Comparison of ENCODE assay signal across 19 cellular contexts in the genomic region with DNA sequence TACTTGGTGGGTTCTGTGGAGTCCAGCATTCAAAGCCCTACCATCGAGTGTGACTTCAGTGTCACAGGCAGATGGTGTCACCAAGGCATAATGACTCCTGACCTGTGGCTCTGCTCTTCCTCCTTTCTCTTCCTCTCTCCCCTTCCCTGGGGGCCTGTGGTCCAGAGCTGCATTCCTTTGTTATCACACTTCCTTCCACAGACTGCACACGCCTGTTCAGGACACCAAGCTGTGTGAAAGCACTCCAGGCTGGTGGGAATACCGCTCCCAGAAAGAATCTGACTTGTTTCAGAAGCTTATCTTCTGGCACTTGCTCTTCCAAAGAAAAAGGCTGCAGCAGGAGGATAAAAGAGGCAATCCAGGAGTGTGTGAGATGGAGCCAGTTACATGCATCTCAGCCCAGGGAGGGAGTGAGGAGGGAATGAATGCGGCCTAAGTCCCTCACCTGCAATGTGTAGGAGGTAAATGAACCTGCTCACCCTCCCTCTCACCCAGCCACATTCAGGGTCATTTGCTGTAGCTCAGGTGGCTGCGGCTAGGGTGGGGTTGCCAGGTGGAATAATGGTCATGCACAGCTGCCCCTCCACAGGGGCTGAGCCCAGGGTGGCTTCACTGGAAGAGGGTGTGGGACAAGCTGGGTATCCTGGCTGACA.
DNase-seq lines count a peak whose midpoint lies in the region; ATAC-seq, FAIRE-seq and TF ChIP-seq lines count a peak whose summit lies in the region.
"Had no signal": no experiment of that assay in that cellular context is flagged by ENCODE, and none has a peak within 500 bp of the region (broad histone marks: within the 10 kb centered on the region; RNA-seq: fewer than 3 reads in every experiment).

No MANE protein-coding gene starts in this region.

- no peak for TF ChIP-seq RAD21 in Ishikawa (IDR thresholded peaks at IDR 0.05; ENCODE audit: low read depth)

- intact Hi-C loops in heart left ventricle (cut with DNase I): loop anchor here in 4 of 10 donors (1.0 to 10.0 kb wide), 4 partner anchors 121 to 207 kb away; no protein-coding TSS in a partner anchor

- H3K36me3 Mint-ChIP-seq in astrocyte (ENCODE audit: low read depth, unreplicated experiment) (no peaks in the 10 kb centered on the region), osteocyte (ENCODE audit: unreplicated experiment) (no peaks in the 10 kb centered on the region)
- H3K36me3 Mint-ChIP-seq in stimulated activated memory B cell treated with anti-CD40 and anti-IgM and Interleukin-4, amounts not matched to agents 10 μg/mL and 1 μg/mL and 100 μg/mL, for 72 hours: no peaks in the 10 kb centered on the region
- H3K36me3 Mint-ChIP-seq: naive thymus-derived CD8-positive, alpha-beta T cell had no signal

- H3K27me3 Mint-ChIP-seq in astrocyte (ENCODE audit: low read depth, unreplicated experiment) (peaks cover 2% of the 10 kb centered on the region), osteocyte (ENCODE audit: unreplicated experiment) (no peaks in the 10 kb centered on the region)
- H3K27me3 Mint-ChIP-seq in stimulated activated memory B cell treated with anti-CD40 and anti-IgM and Interleukin-4, amounts not matched to agents 10 μg/mL and 1 μg/mL and 100 μg/mL, for 72 hours: peaks cover 23% of the 10 kb centered on the region

- no peak for TF ChIP-seq POLR2A in heart left ventricle (IDR thresholded peaks at IDR 0.05)

- H4K20me1 ChIP-seq in astrocyte (ENCODE audit: insufficient read depth, low read length): no peaks in the 10 kb centered on the region

- ATAC-seq in heart left ventricle: peak; percentile 18 to 72 (median 62)
- no peak for ATAC-seq in stimulated activated memory B cell treated with anti-CD40 and anti-IgM and Interleukin-4, amounts not matched to agents 10 μg/mL and 1 μg/mL and 100 μg/mL, for 72 hours
- ATAC-seq: naive thymus-derived CD8-positive, alpha-beta T cell had no signal

- peak overlapping the region; percentile 78 for H3K4me2 ChIP-seq in astrocyte (ENCODE audit: low read length)

- H3K4me1 Mint-ChIP-seq in astrocyte (ENCODE audit: low read depth, unreplicated experiment) (peaks cover 36% of the 10 kb centered on the region), osteocyte (ENCODE audit: unreplicated experiment) (peaks cover 22% of the 10 kb centered on the region)
- no peaks in the 10 kb centered on the region for H3K4me1 Mint-ChIP-seq in stimulated activated memory B cell treated with anti-CD40 and anti-IgM and Interleukin-4, amounts not matched to agents 10 μg/mL and 1 μg/mL and 100 μg/mL, for 72 hours
- H3K4me1 Mint-ChIP-seq: activated CD4-positive, alpha-beta T cell treated with anti-CD3 and anti-CD28 coated beads, Interleukin-2, amount 10 ng/mL, durations not matched to agents 7 days and 5 days had no signal

- H3K4me3 Mint-ChIP-seq in astrocyte (ENCODE audit: unreplicated experiment) (no peak overlapping the region), osteocyte (ENCODE audit: unreplicated experiment) (peak overlapping the region; percentile 17)
- H3K4me3 Mint-ChIP-seq in stimulated activated memory B cell treated with anti-CD40 and anti-IgM and Interleukin-4, amounts not matched to agents 10 μg/mL and 1 μg/mL and 100 μg/mL, for 72 hours: no peak overlapping the region
- H3K4me3 Mint-ChIP-seq: activated CD4-positive, alpha-beta T cell treated with anti-CD3 and anti-CD28 coated beads, Interleukin-2, amount 10 ng/mL, durations not matched to agents 7 days and 5 days had no signal

- H3K9me3 ChIP-seq in astrocyte (ENCODE audit: insufficient read depth, low read depth, low read length) (no peaks in the 10 kb centered on the region), heart left ventricle (no peaks in the 10 kb centered on the region)

- H3K4me3 ChIP-seq in astrocyte (ENCODE audit: insufficient read depth, low read depth, low read length) (no peak overlapping the region), heart left ventricle (no peak overlapping the region)

- peak; percentile 86 for TF ChIP-seq EP300 in Ishikawa (IDR thresholded peaks at IDR 0.05; ENCODE audit: borderline replicate concordance)

- TF ChIP-seq CTCF in astrocyte (IDR thresholded peaks at IDR 0.05; ENCODE audit: insufficient read depth, low read depth, low read length) (no peak), heart left ventricle (IDR thresholded peaks at IDR 0.05) (no peak), osteocyte (IDR thresholded peaks at IDR 0.05) (no peak)

- H3K27me3 ChIP-seq in astrocyte (ENCODE audit: insufficient read depth, low read length): no peaks in the 10 kb centered on the region
- H3K27me3 ChIP-seq in heart left ventricle: no peaks in the 10 kb centered on the region

- H3K36me3 ChIP-seq in astrocyte (ENCODE audit: insufficient read depth, low read length): no peaks in the 10 kb centered on the region
- no peaks in the 10 kb centered on the region for H3K36me3 ChIP-seq in heart left ventricle

- FAIRE-seq in astrocyte (lab: Jason Lieb, UNC): no peak
- FAIRE-seq: GM18507 had no signal

- H3K27ac Mint-ChIP-seq in astrocyte (ENCODE audit: unreplicated experiment) (peak overlapping the region; percentile 59), osteocyte (ENCODE audit: unreplicated experiment) (no peak overlapping the region)
- H3K27ac Mint-ChIP-seq in stimulated activated memory B cell treated with anti-CD40 and anti-IgM and Interleukin-4, amounts not matched to agents 10 μg/mL and 1 μg/mL and 100 μg/mL, for 72 hours: no peak overlapping the region
- H3K27ac Mint-ChIP-seq: activated CD4-positive, alpha-beta T cell treated with anti-CD3 and anti-CD28 coated beads, Interleukin-2, amount 10 ng/mL, durations not matched to agents 7 days and 5 days; naive thymus-derived CD8-positive, alpha-beta T cell had no signal

- H3K79me2 ChIP-seq in astrocyte (ENCODE audit: insufficient read depth, low read length): no peaks in the 10 kb centered on the region

- peak overlapping the region; percentile 23 for H2AFZ ChIP-seq in astrocyte (ENCODE audit: low read depth, low read length)

- H3K27ac ChIP-seq in astrocyte (ENCODE audit: low read depth, low read length) (no peak overlapping the region), heart left ventricle (peak overlapping the region in 11 of 12 donors; percentile 6 to 72 (median 49))
- H3K27ac ChIP-seq: HL-60 had no signal

- H3K9ac ChIP-seq in astrocyte (ENCODE audit: low read length): peak overlapping the region; percentile 48

- 24 to 30% (median 27%) methylated on average over 5 of the region's 5 CpGs for WGBS in heart left ventricle, 4 donors

- DNase-seq in astrocyte (ENCODE audit: low read depth) (peak; percentile 82), heart left ventricle (peak; percentile 51 to 63 (median 63)), osteocyte (ENCODE audit: extremely low spot score, unreplicated experiment) (no peak), NCI-H2227 (lab: John Stamatoyannopoulos, UW; ENCODE audit: unreplicated experiment) (no peak), COLO668 (lab: John Stamatoyannopoulos, UW; ENCODE audit: unreplicated experiment) (no peak), NCI-H345 (lab: John Stamatoyannopoulos, UW) (no peak)
- DNase-seq: activated CD4-positive, alpha-beta T cell treated with anti-CD3 and anti-CD28 coated beads, Interleukin-2, amount 10 ng/mL, durations not matched to agents 7 days and 5 days; activated gamma-delta T cell treated with Interleukin-2 at 50 U/mL for 16 hours; DMS53; effector CD8-positive, alpha-beta T cell; naive thymus-derived CD8-positive, alpha-beta T cell; NCI-H1417; NCI-H526 treated with DMSO at 0.1 percent for 48 hours; stimulated activated CD4-positive, alpha-beta T cell treated with anti-CD3 and anti-CD28 coated beads, Interleukin-1b, Interleukin-23, amount 100 ng/mL, for 48 hours; stimulated activated naive CD4-positive, alpha-beta T cell had no signal

- peaks cover 38% of the 10 kb centered on the region for H3K4me1 ChIP-seq in astrocyte (ENCODE audit: insufficient read depth, low read length)
- peaks cover 10 to 46% (median 33%) of the 10 kb centered on the region in 12 donors for H3K4me1 ChIP-seq in heart left ventricle

- H3K9me3 Mint-ChIP-seq in astrocyte (ENCODE audit: unreplicated experiment): no peaks in the 10 kb centered on the region
- H3K9me3 Mint-ChIP-seq in osteocyte (ENCODE audit: unreplicated experiment): no peaks in the 10 kb centered on the region
- H3K9me3 Mint-ChIP-seq in stimulated activated memory B cell treated with anti-CD40 and anti-IgM and Interleukin-4, amounts not matched to agents 10 μg/mL and 1 μg/mL and 100 μg/mL, for 72 hours: no peaks in the 10 kb centered on the region
- H3K9me3 Mint-ChIP-seq: activated CD4-positive, alpha-beta T cell treated with anti-CD3 and anti-CD28 coated beads, Interleukin-2, amount 10 ng/mL, durations not matched to agents 7 days and 5 days; naive thymus-derived CD8-positive, alpha-beta T cell had no signal

TF ChIP-seq in Ishikawa, 13 proteins besides CTCF, POLR2A, EP300 and RAD21 (continues in another document):
- TF ChIP-seq, protein P1, sequence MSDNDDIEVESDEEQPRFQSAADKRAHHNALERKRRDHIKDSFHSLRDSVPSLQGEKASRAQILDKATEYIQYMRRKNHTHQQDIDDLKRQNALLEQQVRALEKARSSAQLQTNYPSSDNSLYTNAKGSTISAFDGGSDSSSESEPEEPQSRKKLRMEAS (IDR thresholded peaks at IDR 0.05): peak; percentile 55; the same call in 1 of the 2 replicates
- TF ChIP-seq USF1 (IDR thresholded peaks at IDR 0.05): no peak
- TF ChIP-seq CREB1 (IDR thresholded peaks at IDR 0.05; ENCODE audit: low read depth): no peak
- TF ChIP-seq FOXM1 (IDR thresholded peaks at IDR 0.05; ENCODE audit: borderline replicate concordance, low read depth): peak; percentile 56; the same call in 1 of the 2 replicates
- TF ChIP-seq EGR1 (IDR thresholded peaks at IDR 0.05): no peak
- 0 out of 2 replicates have a peak, but pooled peaks have one; percentile 15 for TF ChIP-seq ZBTB7A (IDR thresholded peaks at IDR 0.05; ENCODE audit: low read depth)
- peak; percentile 57; the same call in 1 of the 2 replicates for TF ChIP-seq NFIC (IDR thresholded peaks at IDR 0.05)

Comparison
In these comparisons a context has a peak if more than half of its experiments do, and no peak if none do; other contexts are left out.
1. DNase-seq: peak in astrocyte (single experiment) and heart left ventricle (5 of 5); none in osteocyte (single experiment), NCI-H2227 (single experiment), COLO668 (single experiment) and NCI-H345 (single experiment).